In genomic region chr1:229141271-229141670, GRCh38 we compare ENCODE assay signal across 6 cellular contexts.
"Had no signal": no experiment of that assay in that cellular context is flagged by ENCODE, and none has a peak within 500 bp of the region (broad histone marks: within the 10 kb centered on the region; RNA-seq: fewer than 3 reads in every experiment).

No MANE protein-coding gene starts in this region.

- DNase-seq: GM23248, GOT3, H9, HCEC 1CT, IMR-90, KBM-7 had no signal

- H3K4me3 Mint-ChIP-seq: H9 had no signal

- H3K27ac Mint-ChIP-seq: H9 had no signal

- H3K9ac ChIP-seq: GM23248 had no signal

- H3K4me3 ChIP-seq: GM23248 had no signal

- H2AFZ ChIP-seq: GM23248 had no signal
